Comparison of ENCODE assay signal across 20 cellular contexts in genomic region chr3:174951498-174951897, GRCh38.
"Had no signal": no experiment of that assay in that cellular context is flagged by ENCODE, and none has a peak within 500 bp of the region (broad histone marks: within the 10 kb centered on the region; RNA-seq: fewer than 3 reads in every experiment).

No MANE protein-coding gene starts in this region.

- H3K27me3 ChIP-seq: ascending aorta, cardiac muscle cell, colonic mucosa, esophagus muscularis mucosa, right atrium auricular region, tibial nerve, uterus had no signal

- H3K9me3 ChIP-seq: ascending aorta, colonic mucosa, esophagus muscularis mucosa, right atrium auricular region, tibial nerve, uterus had no signal

- H3K4me1 ChIP-seq: colonic mucosa, right atrium auricular region, uterus had no signal

- DNase-seq: activated CD4-positive, alpha-beta T cell treated with anti-CD3 and anti-CD28 coated beads for 1 hour; activated CD4-positive, alpha-beta T cell treated with anti-CD3 and anti-CD28 coated beads, Interleukin-2, amount 50 U/mL, for 48 hours; activated CD8-positive, alpha-beta memory T cell treated with anti-CD3 and anti-CD28 coated beads, Interleukin-2, amount 10 ng/mL, durations not matched to agents 7 days and 5 days; activated naive CD4-positive, alpha-beta T cell treated with anti-CD3 and anti-CD28 coated beads for 36 hours; activated naive CD8-positive, alpha-beta T cell treated with anti-CD3 and anti-CD28 coated beads, Interleukin-2, amount 50 U/mL, for 24 hours; activated T-cell treated with anti-CD3 and anti-CD28 coated beads, Interleukin-2, amount 50 U/mL, for 1 hour; colonic mucosa; hypothalamus; nucleus accumbens; stimulated activated CD4-positive, alpha-beta T cell treated with anti-CD3 and anti-CD28 coated beads, Interleukin-4, amount 100 ng/mL, for 24 hours; stimulated activated naive CD4-positive, alpha-beta T cell; substantia nigra; uterus had no signal

- FAIRE-seq: endometrium had no signal

- H3K36me3 ChIP-seq: ascending aorta, cardiac muscle cell, colonic mucosa, esophagus muscularis mucosa, right atrium auricular region, tibial nerve, uterus had no signal

- ATAC-seq: activated CD8-positive, alpha-beta memory T cell treated with anti-CD3 and anti-CD28 coated beads, Interleukin-2, amount 10 ng/mL, durations not matched to agents 7 days and 5 days; activated naive CD8-positive, alpha-beta T cell treated with anti-CD3 and anti-CD28 coated beads, Interleukin-2, amount 50 U/mL, for 24 hours had no signal

- H3K4me3 ChIP-seq: ascending aorta, cardiac muscle cell, colonic mucosa, esophagus muscularis mucosa, right atrium auricular region, skin epidermis, tibial nerve, uterus had no signal

- H3K27ac ChIP-seq: cardiac muscle cell, colonic mucosa, right atrium auricular region, skin epidermis, tibial nerve, uterus had no signal
